In genomic region chr4:172650758-172651495, GRCh38 we compare ENCODE assay signal across 1 cellular context.
TF ChIP-seq lines count a peak whose summit lies in the region.

No MANE protein-coding gene starts in this region.

TF ChIP-seq in GM23338, 12 proteins besides CTCF, POLR2A, EP300 and RAD21 (continued from another document):
- TF ChIP-seq ZNF462 (CRISPR knock-in tag; IDR thresholded peaks at IDR 0.05): no peak
